In genomic region chr3:123365450-123366143, GRCh38 we compare ENCODE assay signal across 9 cellular contexts.
DNase-seq lines count a peak whose midpoint lies in the region; ATAC-seq and TF ChIP-seq lines count a peak whose summit lies in the region.
"Had no signal": no experiment of that assay in that cellular context is flagged by ENCODE, and none has a peak within 500 bp of the region (broad histone marks: within the 10 kb centered on the region; RNA-seq: fewer than 3 reads in every experiment).

No MANE protein-coding gene starts in this region.

- DNase-seq in AG20443 (ENCODE audit: low spot score) = peak; percentile 48
- peak; percentile 77 for DNase-seq in HuH-7 (ENCODE audit: low spot score)
- DNase-seq in astrocyte of the cerebellum (ENCODE audit: low read depth) = no peak
- peak; percentile 82 for DNase-seq in kidney tubule cell (ENCODE audit: low spot score)
- no peak for DNase-seq in GM13976 (ENCODE audit: low spot score)
- DNase-seq in stimulated activated CD8-positive, alpha-beta memory T cell treated with anti-CD3 and anti-CD28 coated beads, Interleukin-4, amount 100 ng/mL, for 48 hours = no peak
- DNase-seq: activated naive CD8-positive, alpha-beta T cell treated with anti-CD3 and anti-CD28 coated beads, Interleukin-2, amount 10 ng/mL, durations not matched to agents 7 days and 5 days had no signal

- in situ Hi-C loops in astrocyte of the cerebellum (cut with HindIII; ENCODE audit: low sequenced_read_pairs) = no loop called here
- in situ Hi-C loops in GM13976 (cut with MboI; ENCODE audit: low sequenced_read_pairs, unreplicated experiment) = no loop called here

- no peak overlapping the region for H3K4me3 ChIP-seq in astrocyte of the cerebellum (ENCODE audit: low read depth, low read length)

- TF ChIP-seq CTCF in astrocyte of the cerebellum (IDR thresholded peaks at IDR 0.05; ENCODE audit: low read depth, low read length, missing control alignments) (peak; percentile 51), GM13976 (IDR thresholded peaks at IDR 0.05; ENCODE audit: borderline replicate concordance, control extremely low read depth, extremely low read depth, insufficient read depth, missing control alignments) (no peak)

- ATAC-seq in GM19452 (IDR thresholded peaks at IDR 0.05; ENCODE audit: unreplicated experiment) (no peak), HG03342 (IDR thresholded peaks at IDR 0.05; ENCODE audit: unreplicated experiment) (no peak)

Comparison
In these comparisons a context has a peak if more than half of its experiments do, and no peak if none do; other contexts are left out.
1. DNase-seq: peak in AG20443 (single experiment), HuH-7 (single experiment) and kidney tubule cell (single experiment); none in astrocyte of the cerebellum (single experiment), GM13976 (single experiment) and stimulated activated CD8-positive, alpha-beta memory T cell treated with anti-CD3 and anti-CD28 coated beads, Interleukin-4, amount 100 ng/mL, for 48 hours (single experiment).